ENCODE assay signal across 25 cellular contexts in genomic region chr5:10056228-10056760, GRCh38.
"Had no signal": no experiment of that assay in that cellular context is flagged by ENCODE, and none has a peak within 500 bp of the region (broad histone marks: within the 10 kb centered on the region; RNA-seq: fewer than 3 reads in every experiment).

No MANE protein-coding gene starts in this region.

- H3K4me2 ChIP-seq: PC-9 had no signal

- H2AFZ ChIP-seq: PC-9 had no signal

- H3K36me3 ChIP-seq: MG63, Peyer's patch, SJSA1 had no signal

- H3K4me1 ChIP-seq: Peyer's patch, SJSA1 had no signal

- DNase-seq: IMR-90; Karpas-422; KG1; MG63; NCI-H1092; NCI-H1105 treated with DMSO at 0.1 percent for 48 hours; NCI-H1417 treated with DMSO at 0.1 percent for 48 hours; NCI-H146; NCI-H1694 treated with DMSO at 0.1 percent for 48 hours; NCI-H1930; NCI-H2081; NCI-H2107; NCI-H2227 treated with DMSO at 0.1 percent for 48 hours; NCI-H510A; NCI-H526; NCI-H82; NK-92 treated with Interleukin-12 subunit alpha and Interleukin-12 subunit beta, amount 100 ng/mL, for 24 hours; PC-9; Peyer's patch; SIG-M5 had no signal

- H3K4me3 ChIP-seq: MG63, PC-9, Peyer's patch, SJSA1, SK-N-MC had no signal

- ATAC-seq: HepG2, Right ventricle myocardium inferior had no signal

- FAIRE-seq: HepG2 had no signal

- H3K27me3 ChIP-seq: MG63, Peyer's patch had no signal

- H3K27ac ChIP-seq: HL-60, PC-9, Peyer's patch, SJSA1, SK-N-MC had no signal
